Comparison of ENCODE assay signal across 15 cellular contexts in genomic region chr11:102120437-102120935, GRCh38. TPM values are rescaled to one million over a fixed set of nuclear protein-coding genes. Genes with fewer than 3 reads are reported as not detected.
DNase-seq lines count a peak whose midpoint lies in the region; ATAC-seq, FAIRE-seq and TF ChIP-seq lines count a peak whose summit lies in the region.
"Had no signal": no experiment of that assay in that cellular context is flagged by ENCODE, and none has a peak within 500 bp of the region (broad histone marks: within the 10 kb centered on the region; RNA-seq: fewer than 3 reads in every experiment).

No MANE protein-coding gene starts in this region.

- H3K4me2 ChIP-seq in A549 (peak overlapping the region; percentile 84), mesendoderm (ENCODE audit: low read length) (no peak overlapping the region)

- H2BK5ac ChIP-seq in mesendoderm (ENCODE audit: low read length): no peak overlapping the region

- TF ChIP-seq RAD21 in A549 (conservative IDR thresholded peaks at IDR 0.05 in 1 of 2, IDR thresholded peaks at IDR 0.05 in 1 of 2) (no peak), Ishikawa (IDR thresholded peaks at IDR 0.05; ENCODE audit: low read depth) (0 out of 2 replicates have a peak, but pooled peaks have one; percentile 7)

- peak in 1 of 2 experiments; percentile 56; a peak in 1 of 5 replicates for TF ChIP-seq EP300 in A549 (IDR thresholded peaks at IDR 0.05)
- no peak for TF ChIP-seq EP300 in Ishikawa (IDR thresholded peaks at IDR 0.05; ENCODE audit: borderline replicate concordance)

- POLR2A ChIA-PET in A549 (lab: Yijun Ruan, JAX): no interaction called here

- H3K27me3 ChIP-seq in mesendoderm (ENCODE audit: insufficient read depth, low read length, poor library complexity): no peaks in the 10 kb centered on the region

- no peaks in the 10 kb centered on the region for H3K36me3 ChIP-seq in mesendoderm (ENCODE audit: control insufficient read depth, insufficient read depth, low read length)
- H3K36me3 ChIP-seq: neutrophil had no signal

- H3K9me3 ChIP-seq in A549: no peaks in the 10 kb centered on the region
- H3K9me3 ChIP-seq: neutrophil had no signal

- no peak for FAIRE-seq in A549 (lab: Jason Lieb, UNC)

- H2AK5ac ChIP-seq in mesendoderm (ENCODE audit: low read length): no peak overlapping the region

- ATAC-seq in A549 (peak; percentile 73), GM19395 (IDR thresholded peaks at IDR 0.05; ENCODE audit: unreplicated experiment) (no peak), GM19452 (IDR thresholded peaks at IDR 0.05; ENCODE audit: unreplicated experiment) (no peak), HG02798 (IDR thresholded peaks at IDR 0.05; ENCODE audit: poor library complexity, unreplicated experiment) (no peak)

- H3K56ac ChIP-seq in mesendoderm (ENCODE audit: low read length): no peak overlapping the region

- no peak overlapping the region for H2BK120ac ChIP-seq in mesendoderm (ENCODE audit: low read depth, low read length)

- peak overlapping the region; percentile 87 to 99 for H3K27ac ChIP-seq in A549
- peak overlapping the region; percentile 23 to 43 for H3K27ac ChIP-seq in coronary artery
- H3K27ac ChIP-seq in mesendoderm (ENCODE audit: low read depth, low read length): no peak overlapping the region
- H3K27ac ChIP-seq: HL-60, neutrophil had no signal

- CTCF ChIA-PET in A549 (lab: Yijun Ruan, JAX): no interaction called here

- H3K79me1 ChIP-seq in mesendoderm (ENCODE audit: low read length): peaks cover 4% of the 10 kb centered on the region

- no peak overlapping the region for H3K18ac ChIP-seq in mesendoderm (ENCODE audit: low read length)

- TF ChIP-seq CTCF in A549 (IDR thresholded peaks at IDR 0.05) (no peak), coronary artery (IDR thresholded peaks at IDR 0.05) (no peak)

- no peak overlapping the region for H2BK15ac ChIP-seq in mesendoderm (replicated peaks; ENCODE audit: low read depth)

- peaks cover 60% of the 10 kb centered on the region for H3K79me2 ChIP-seq in mesendoderm (ENCODE audit: control insufficient read depth, insufficient read depth, low read length)

- H4K8ac ChIP-seq in mesendoderm (ENCODE audit: low read depth, low read length): no peak overlapping the region

- peak; percentile 24 to 81 for DNase-seq in A549 (ENCODE audit: low read depth in 1 of 2, low spot score in 1 of 2)
- no peak for DNase-seq in coronary artery (ENCODE audit: low spot score)
- peak; percentile 64 for DNase-seq in mesendoderm
- no peak for DNase-seq in hepatic stellate cell (ENCODE audit: low spot score)
- DNase-seq: activated effector memory CD4-positive, alpha-beta T cell treated with anti-CD3 and anti-CD28 coated beads, Interleukin-2, amount 50 U/mL, for 16 hours; caudate nucleus; islet precursor cell; NCI-H2227 treated with DMSO at 0.1 percent for 48 hours; stimulated activated CD4-positive, alpha-beta T cell treated with anti-CD3 and anti-CD28 coated beads, Interleukin-12 subunit alpha, Interleukin-12 subunit beta, amount 100 ng/mL, for 4 hours had no signal

- no peak overlapping the region for H3K9ac ChIP-seq in mesendoderm (ENCODE audit: low read length)

- H3K4ac ChIP-seq in mesendoderm (ENCODE audit: low read depth, low read length): no peak overlapping the region

- H3K4me1 ChIP-seq in A549 (peaks cover 62% of the 10 kb centered on the region), mesendoderm (ENCODE audit: control insufficient read depth, low read depth, low read length) (peaks cover 3% of the 10 kb centered on the region)

- TF ChIP-seq POLR2A in A549 (IDR thresholded peaks at IDR 0.05; ENCODE audit: low read length): no peak

- H4K5ac ChIP-seq in mesendoderm (ENCODE audit: low read length): no peak overlapping the region

- WGBS in A549 (ENCODE audit: missing lambda C conversion rate): 0% methylated on average over 3 of the region's 3 CpGs
- no CpG with 5 or more reads among the region's 3 CpGs for WGBS in mesendoderm (ENCODE audit: extremely low coverage, insufficient coverage, low lambda C conversion rate)

- no peak overlapping the region for H3K23ac ChIP-seq in mesendoderm (ENCODE audit: low read length)

- H3K4me3 ChIP-seq in A549 (peak overlapping the region; percentile 30), coronary artery (peak overlapping the region; percentile 12), mesendoderm (ENCODE audit: low read length) (no peak overlapping the region)

TF ChIP-seq in A549, 52 proteins besides CTCF, POLR2A, EP300 and RAD21 (continues in another document):
- TF ChIP-seq SREBF2 (IDR thresholded peaks at IDR 0.05) (no peak), SMC3 (IDR thresholded peaks at IDR 0.05) (0 out of 3 replicates have a peak, but pooled peaks have one; percentile 9), CHD2 (IDR thresholded peaks at IDR 0.05; ENCODE audit: low read length, partially characterized antibody) (no peak), HOXB5 (CRISPR knock-in tag; IDR thresholded peaks at IDR 0.05) (no peak), NR3C1 (IDR thresholded peaks at IDR 0.05) (no peak), JUN (IDR thresholded peaks at IDR 0.05) (peak; percentile 46 to 56; a peak in 3 of 5 replicates), HES2 (IDR thresholded peaks at IDR 0.05) (no peak), EHMT2 (IDR thresholded peaks at IDR 0.05; ENCODE audit: low read depth) (no peak), KDM5A (IDR thresholded peaks at IDR 0.05) (no peak), TP53 (CRISPR knock-in tag; IDR thresholded peaks at IDR 0.05) (no peak), KDM1A (IDR thresholded peaks at IDR 0.05; ENCODE audit: low read depth) (no peak), ZFP36 (IDR thresholded peaks at IDR 0.05; ENCODE audit: borderline replicate concordance, partially characterized antibody) (no peak), NPAS2 (CRISPR knock-in tag; IDR thresholded peaks at IDR 0.05; ENCODE audit: borderline replicate concordance) (no peak), CHD4 (IDR thresholded peaks at IDR 0.05; ENCODE audit: borderline replicate concordance) (no peak), FOXS1 (CRISPR knock-in tag; IDR thresholded peaks at IDR 0.05) (no peak), CEBPB (IDR thresholded peaks at IDR 0.05) (peak; percentile 75 to 94; a peak in 3 of 4 replicates), GATA3 (IDR thresholded peaks at IDR 0.05; ENCODE audit: borderline replicate concordance) (peak; percentile 59), HOXB13 (CRISPR knock-in tag; IDR thresholded peaks at IDR 0.05; ENCODE audit: low read depth) (no peak), EHF (CRISPR knock-in tag; IDR thresholded peaks at IDR 0.05) (no peak), ESRRA (IDR thresholded peaks at IDR 0.05; ENCODE audit: borderline replicate concordance, low read length) (no peak), CBX2 (IDR thresholded peaks at IDR 0.05; ENCODE audit: borderline replicate concordance, low read depth) (no peak), RARB (CRISPR knock-in tag; IDR thresholded peaks at IDR 0.05) (no peak), JUNB (IDR thresholded peaks at IDR 0.05) (peak; percentile 58; the same call in 1 of the 2 replicates)

TF ChIP-seq in Ishikawa, 13 proteins besides CTCF, POLR2A, EP300 and RAD21 (continues in another document):
- TF ChIP-seq TCF12 (IDR thresholded peaks at IDR 0.05; ENCODE audit: low read depth) (no peak), USF1 (IDR thresholded peaks at IDR 0.05) (no peak), TAF1 (IDR thresholded peaks at IDR 0.05; ENCODE audit: low read depth) (no peak), MAX (IDR thresholded peaks at IDR 0.05) (no peak), YY1 (IDR thresholded peaks at IDR 0.05; ENCODE audit: low read depth) (no peak), ZBTB7A (IDR thresholded peaks at IDR 0.05; ENCODE audit: low read depth) (no peak), CEBPB (IDR thresholded peaks at IDR 0.05) (no peak), TEAD4 (IDR thresholded peaks at IDR 0.05) (no peak), FOXM1 (IDR thresholded peaks at IDR 0.05; ENCODE audit: borderline replicate concordance, low read depth) (no peak), NFIC (IDR thresholded peaks at IDR 0.05) (no peak), CREB1 (IDR thresholded peaks at IDR 0.05; ENCODE audit: low read depth) (no peak)

RNA-seq across cellular contexts. Expression of gene YAP1, which starts 10.2 kb away (rescaled TPM):
- polyA plus RNA-seq in A549 (2011; rRNA removed) (48.0 and 73.6 TPM in 2 replicates), A549 (2017; fragmentation: RNase III; extraction: RNeasy Plus Mini Kit Qiagen cat#74134 plus additional on column Dnase treatment) (36.4 to 40.4 TPM (median 39.6 TPM) in 3 replicates)
- 23.1 and 30.4 TPM in 2 replicates for polyA plus RNA-seq in A549 (2012; cell fraction: cytosol; rRNA removed)
- polyA plus RNA-seq in A549 (2012; cell fraction: nucleus; rRNA removed): 25.1 and 25.8 TPM in 2 replicates
- polyA minus RNA-seq in A549 (2011; rRNA and poly(A)+ RNA removed): 140 and 142 TPM in 2 replicates
- 87.6 TPM for polyA plus RNA-seq in mesendoderm (2013, experiment 1 of 2)
- 85.5 TPM for polyA plus RNA-seq in mesendoderm (2013, experiment 2 of 2)

Comparison
In these comparisons a context has a peak if more than half of its experiments do, and no peak if none do; other contexts are left out.
1. ATAC-seq: peak in A549 (2 of 2); none in GM19395 (single experiment), GM19452 (single experiment) and HG02798 (single experiment).
2. DNase-seq: peak in A549 (2 of 2) and mesendoderm (single experiment); none in coronary artery (single experiment) and hepatic stellate cell (single experiment).